ENCODE assay signal across 28 cellular contexts in genomic region chr1:182649041-182649440, GRCh38. TPM values are rescaled to one million over a fixed set of nuclear protein-coding genes. Genes with fewer than 3 reads are reported as not detected.
A peak's percentile ranks its signal among the peaks of the same experiment; 100 is the strongest.
DNase-seq lines count a peak whose midpoint lies in the region; ATAC-seq and TF ChIP-seq lines count a peak whose summit lies in the region.
"Had no signal": no experiment of that assay in that cellular context is flagged by ENCODE, and none has a peak within 500 bp of the region (broad histone marks: within the 10 kb centered on the region; RNA-seq: fewer than 3 reads in every experiment).

No MANE protein-coding gene starts in this region.

- CTCF ChIA-PET in activated B cell treated with CpG ODN at 0.5 μM for 24 hours (lab: Charles Lee) (interaction anchor here (1.8 kb wide), 1 partner anchor 48 kb away, joined by 3 read pairs; no protein-coding TSS in a partner anchor), SK-N-SH (lab: Yijun Ruan, JAX) (interaction anchor here (0.9 to 2.0 kb wide), 4 partner anchors 10 to 23 kb away, joined by 3 to 5 read pairs (median 4); no protein-coding TSS in a partner anchor)

- POLR2A ChIA-PET in activated B cell treated with CpG ODN at 0.5 μM for 24 hours (lab: Charles Lee) (interaction anchor here (0.7 to 0.8 kb wide), 3 partner anchors 28 to 65 kb away, joined by 4 to 8 read pairs (median 5); no protein-coding TSS in a partner anchor), SK-N-SH (lab: Yijun Ruan, JAX) (no interaction called here)

- H3K27ac ChIP-seq in SK-N-SH (ENCODE audit: low read depth in 2 of 2, low read length in 1 of 2) = no peak overlapping the region
- H3K27ac ChIP-seq: GM23248, heart right ventricle, parathyroid adenoma, vagina had no signal

- intact Hi-C loops in activated B cell treated with CpG ODN at 0.5 μM for 24 hours (cut with micrococcal nuclease) = no loop called here

- peaks cover 29% of the 10 kb centered on the region for H3K4me1 Mint-ChIP-seq in activated B cell treated with CpG ODN at 0.5 μM for 24 hours
- peaks cover 2% of the 10 kb centered on the region for H3K4me1 Mint-ChIP-seq in progenitor cell of endocrine pancreas (ENCODE audit: low read depth)

- peaks cover 0 to 4% of the 10 kb centered on the region in 2 experiments; a peak in 1 of 4 replicates for H3K4me1 ChIP-seq in SK-N-SH (ENCODE audit: control insufficient read depth in 1 of 2, insufficient read depth in 2 of 2, low read depth in 1 of 2, low read length in 1 of 2)
- H3K4me1 ChIP-seq: heart right ventricle, parathyroid adenoma, vagina had no signal

- WGBS in SK-N-SH (ENCODE audit: low lambda C conversion rate) = 78% methylated on average over 7 of the region's 7 CpGs

- no peak overlapping the region for H2AFZ ChIP-seq in SK-N-SH (ENCODE audit: low read depth)
- H2AFZ ChIP-seq: GM23248, parathyroid adenoma had no signal

- TF ChIP-seq CTCF in activated B cell treated with CpG ODN at 0.5 μM for 24 hours (IDR thresholded peaks at IDR 0.05) = no peak
- no peak for TF ChIP-seq CTCF in progenitor cell of endocrine pancreas (IDR thresholded peaks at IDR 0.05; ENCODE audit: unreplicated experiment)
- no peak for TF ChIP-seq CTCF in SK-N-SH (IDR thresholded peaks at IDR 0.05)

- H3K79me2 ChIP-seq in SK-N-SH (ENCODE audit: insufficient read depth) = no peaks in the 10 kb centered on the region
- H3K79me2 ChIP-seq: parathyroid adenoma had no signal

- no peak overlapping the region for H3K4me2 ChIP-seq in SK-N-SH

- no peak for TF ChIP-seq EP300 in SK-N-SH (IDR thresholded peaks at IDR 0.05; ENCODE audit: borderline replicate concordance in 1 of 2, low read depth in 1 of 2, low read length in 1 of 2)

- H3K9me2 ChIP-seq in SK-N-SH = no peaks in the 10 kb centered on the region

- no peaks in the 10 kb centered on the region for H4K20me1 ChIP-seq in SK-N-SH (ENCODE audit: insufficient read depth)

- no peaks in the 10 kb centered on the region for H3K9me3 Mint-ChIP-seq in activated B cell treated with CpG ODN at 0.5 μM for 24 hours
- no peaks in the 10 kb centered on the region for H3K9me3 Mint-ChIP-seq in progenitor cell of endocrine pancreas (ENCODE audit: low read depth)
- H3K9me3 Mint-ChIP-seq: CD8-positive, alpha-beta T cell; naive thymus-derived CD4-positive, alpha-beta T cell had no signal

- no peak overlapping the region for H3K9ac ChIP-seq in SK-N-SH
- H3K9ac ChIP-seq: GM23248, parathyroid adenoma had no signal

- H3K36me3 Mint-ChIP-seq in activated B cell treated with CpG ODN at 0.5 μM for 24 hours (ENCODE audit: low read depth) (no peaks in the 10 kb centered on the region), progenitor cell of endocrine pancreas (ENCODE audit: insufficient read depth) (no peaks in the 10 kb centered on the region)
- H3K36me3 Mint-ChIP-seq: CD8-positive, alpha-beta T cell; IgD-negative memory B cell had no signal

- no peak for TF ChIP-seq RAD21 in SK-N-SH (IDR thresholded peaks at IDR 0.05; ENCODE audit: low read length)

- H3K4me3 Mint-ChIP-seq in activated B cell treated with CpG ODN at 0.5 μM for 24 hours (no peak overlapping the region), progenitor cell of endocrine pancreas (ENCODE audit: low read depth) (no peak overlapping the region)
- H3K4me3 Mint-ChIP-seq: CD8-positive, alpha-beta T cell; naive thymus-derived CD4-positive, alpha-beta T cell had no signal

- DNase-seq in activated B cell treated with CpG ODN at 0.5 μM for 24 hours (no peak), progenitor cell of endocrine pancreas (ENCODE audit: low spot score, unreplicated experiment) (no peak), iPS-NIHi11 (ENCODE audit: low spot score) (no peak), SK-N-SH (no peak)
- DNase-seq in stimulated activated CD4-positive, alpha-beta T cell treated with anti-CD3 and anti-CD28 coated beads, Interleukin-4, amount 100 ng/mL, for 4 hours = no peak
- DNase-seq: activated CD8-positive, alpha-beta memory T cell treated with anti-CD3 and anti-CD28 coated beads, Interleukin-2, amount 50 U/mL, for 4 hours; amygdala; CD8-positive, alpha-beta T cell; central memory CD4-positive, alpha-beta T cell; GM23248; heart right ventricle; MV-4-11; naive thymus-derived CD4-positive, alpha-beta T cell; NCI-H2029 treated with DMSO at 0.1 percent for 48 hours; NCI-H510A treated with DMSO at 0.1 percent for 48 hours; OCI-M1; stimulated activated CD4-positive, alpha-beta T cell treated with anti-CD3 and anti-CD28 coated beads, Interleukin-1b, Interleukin-23, amount 100 ng/mL, for 48 hours; T-helper 9 cell had no signal

- H3K36me3 ChIP-seq in SK-N-SH (replicated peaks in 1 of 2; ENCODE audit: control insufficient read depth in 1 of 2, insufficient read depth in 2 of 2, low read length in 1 of 2) = no peaks in the 10 kb centered on the region
- H3K36me3 ChIP-seq: heart right ventricle, vagina had no signal

- H3K27me3 ChIP-seq in SK-N-SH (ENCODE audit: insufficient read depth) = no peaks in the 10 kb centered on the region; the same call in 1 of the 2 replicates
- H3K27me3 ChIP-seq: heart right ventricle, vagina had no signal

- no peaks in the 10 kb centered on the region for H3K9me3 ChIP-seq in SK-N-SH
- H3K9me3 ChIP-seq: heart right ventricle, vagina had no signal

- H3K27me3 Mint-ChIP-seq in activated B cell treated with CpG ODN at 0.5 μM for 24 hours (no peaks in the 10 kb centered on the region), progenitor cell of endocrine pancreas (no peaks in the 10 kb centered on the region)
- H3K27me3 Mint-ChIP-seq: naive thymus-derived CD4-positive, alpha-beta T cell had no signal

- H3K4me3 ChIP-seq in SK-N-SH (ENCODE audit: low read depth in 2 of 2, low read length in 1 of 2) = no peak overlapping the region
- H3K4me3 ChIP-seq: GM23248, heart right ventricle, vagina had no signal

- H3K27ac Mint-ChIP-seq in activated B cell treated with CpG ODN at 0.5 μM for 24 hours = no peak overlapping the region
- no peak overlapping the region for H3K27ac Mint-ChIP-seq in progenitor cell of endocrine pancreas
- H3K27ac Mint-ChIP-seq: CD8-positive, alpha-beta T cell; IgD-negative memory B cell; naive thymus-derived CD4-positive, alpha-beta T cell had no signal

- ATAC-seq in GM18499 (IDR thresholded peaks at IDR 0.05; ENCODE audit: insufficient read depth, unreplicated experiment) (peak; percentile 50), GM21529 (IDR thresholded peaks at IDR 0.05; ENCODE audit: unreplicated experiment) (peak; percentile 57), HG03095 (IDR thresholded peaks at IDR 0.05; ENCODE audit: unreplicated experiment) (peak; percentile 47), activated B cell treated with CpG ODN at 0.5 μM for 24 hours (ENCODE audit: low read depth) (peak; percentile 49)
- ATAC-seq: CD8-positive, alpha-beta T cell; heart right ventricle; naive thymus-derived CD4-positive, alpha-beta T cell had no signal

- no peaks in the 10 kb centered on the region for H3F3A ChIP-seq in SK-N-SH (replicated peaks; ENCODE audit: insufficient read depth)

TF ChIP-seq in SK-N-SH, 30 proteins besides CTCF, POLR2A, EP300 and RAD21:
- TF ChIP-seq POLR2AphosphoS5 (IDR thresholded peaks at IDR 0.05; ENCODE audit: low read depth, low read length) = no peak
- TF ChIP-seq TEAD4 (IDR thresholded peaks at IDR 0.05; ENCODE audit: borderline replicate concordance, insufficient read depth) = no peak
TF ChIP-seq in SK-N-SH: peak in this region for 0.

RNA-seq across cellular contexts. Expression of gene RGS8, which starts 35.3 kb away (rescaled TPM):
- total RNA-seq in activated B cell treated with CpG ODN at 0.5 μM for 24 hours (not detected in 2 replicates), progenitor cell of endocrine pancreas (0.05 TPM in 1 of 2 replicates, not detected in the other)
- not detected in 2 replicates for polyA plus RNA-seq in SK-N-SH (2012; rRNA removed)
- polyA plus RNA-seq in SK-N-SH (2012; cell fraction: cytosol; rRNA removed) = under 0.01 and 0.05 TPM in 2 replicates
- polyA plus RNA-seq in SK-N-SH (2012; cell fraction: nucleus; rRNA removed) = 0.02 TPM in 2 replicates
- total RNA-seq: CD8-positive, alpha-beta T cell; Daoy; GM23248; lung microvascular endothelial cell; naive thymus-derived CD4-positive, alpha-beta T cell; SK-MEL-5; subcutaneous adipose tissue; vagina had no signal
- polyA plus RNA-seq: GM23248; heart right ventricle; IgD-negative memory B cell; naive thymus-derived CD4-positive, alpha-beta T cell had no signal

RNA-seq across cellular contexts. Expression of gene RGS16, which starts 44.9 kb away (rescaled TPM):
- total RNA-seq in activated B cell treated with CpG ODN at 0.5 μM for 24 hours (2.6 TPM in 2 replicates), progenitor cell of endocrine pancreas (0.98 and 1.5 TPM in 2 replicates)
- 0.79 and 1.7 TPM in 2 replicates for polyA plus RNA-seq in SK-N-SH (2012; rRNA removed)
- polyA plus RNA-seq in SK-N-SH (2012; cell fraction: cytosol; rRNA removed) = 1.2 and 1.9 TPM in 2 replicates
- 0.79 and 1.0 TPM in 2 replicates for polyA plus RNA-seq in SK-N-SH (2012; cell fraction: nucleus; rRNA removed)

RNA-seq across cellular contexts. Expression of gene RNASEL, which starts 60.0 kb away (rescaled TPM):
- total RNA-seq in activated B cell treated with CpG ODN at 0.5 μM for 24 hours = 10.0 and 11.1 TPM in 2 replicates
- 4.2 and 4.4 TPM in 2 replicates for total RNA-seq in progenitor cell of endocrine pancreas
- not detected in 2 replicates for polyA plus RNA-seq in SK-N-SH (2012; rRNA removed)
- 0.01 TPM in 2 replicates for polyA plus RNA-seq in SK-N-SH (2012; cell fraction: cytosol; rRNA removed)
- polyA plus RNA-seq in SK-N-SH (2012; cell fraction: nucleus; rRNA removed) = not detected in 2 replicates
